ENCODE assay signal across 1 cellular context in genomic region chr6:127471379-127472255, GRCh38.
TF ChIP-seq lines count a peak whose summit lies in the region.

No MANE protein-coding gene starts in this region.

TF ChIP-seq in GM23338, 12 proteins besides CTCF, POLR2A, EP300 and RAD21 (continued from another document):
- TF ChIP-seq REST (IDR thresholded peaks at IDR 0.05; ENCODE audit: unreplicated experiment), result no peak
